Comparison of ENCODE assay signal across 2 cellular contexts in genomic region chr1:32335619-32335950, GRCh38.
TF ChIP-seq lines count a peak whose summit lies in the region.

No MANE protein-coding gene starts in this region.

TF ChIP-seq in HEK293, 187 proteins besides CTCF, POLR2A, EP300 and RAD21:
- TF ChIP-seq YY1 (tag by site-specific recombination; IDR thresholded peaks at IDR 0.05) (no peak), TCF7L2 (IDR thresholded peaks at IDR 0.05; ENCODE audit: borderline replicate concordance, low read depth, low read length) (peak; percentile 50; the same call in 1 of the 2 replicates), ZSCAN30 (tag by site-specific recombination; IDR thresholded peaks at IDR 0.05) (no peak)

TF ChIP-seq in K562, 482 proteins besides CTCF, POLR2A, EP300 and RAD21:
- peak; percentile 23 for TF ChIP-seq SAP30 (IDR thresholded peaks at IDR 0.05; ENCODE audit: borderline replicate concordance, insufficient read depth, low read depth, low read length, poor library complexity, severe bottlenecking)
- TF ChIP-seq ZBTB11 (CRISPR knock-in tag; IDR thresholded peaks at IDR 0.05) = peak in 1 of 3 experiments; percentile 33; a peak in 1 of 6 replicates
- peak; percentile 38; the same call in 1 of the 2 replicates for TF ChIP-seq FOSL1 (tag; conservative IDR thresholded peaks at IDR 0.05)
- TF ChIP-seq NONO (IDR thresholded peaks at IDR 0.05; ENCODE audit: low read depth in 2 of 2, low read length in 1 of 2) = peak in 1 of 2 experiments; percentile 29; a peak in 1 of 4 replicates
- no peak for TF ChIP-seq SUPT5H (IDR thresholded peaks at IDR 0.05)
- 0 out of 2 replicates have a peak, but pooled peaks have one; percentile 44 for TF ChIP-seq VEZF1 (CRISPR knock-in tag; IDR thresholded peaks at IDR 0.05)
- TF ChIP-seq GABPA (tag; conservative IDR thresholded peaks at IDR 0.05; ENCODE audit: low read depth) = 0 out of 2 replicates have a peak, but pooled peaks have one; percentile 9
- no peak for TF ChIP-seq HDAC3 (IDR thresholded peaks at IDR 0.05; ENCODE audit: borderline replicate concordance, partially characterized antibody)
- 0 out of 4 replicates have a peak, but pooled peaks of 1 of the 2 experiments have one; percentile 8 for TF ChIP-seq TBL1XR1 (IDR thresholded peaks at IDR 0.05; ENCODE audit: low read length in 2 of 2)
- TF ChIP-seq PCBP2 (IDR thresholded peaks at IDR 0.05; ENCODE audit: low read depth, low read length, poor library complexity, severe bottlenecking) = peak; percentile 11
- TF ChIP-seq ZNF583 (CRISPR knock-in tag; IDR thresholded peaks at IDR 0.05) = 0 out of 2 replicates have a peak, but pooled peaks have one; percentile 11
- no peak for TF ChIP-seq KDM1A (IDR thresholded peaks at IDR 0.05)
- TF ChIP-seq ZNF740 (CRISPR knock-in tag; IDR thresholded peaks at IDR 0.05) = no peak
- TF ChIP-seq ZNF740 (tag; IDR thresholded peaks at IDR 0.05) = peak in 1 of 2 experiments; percentile 42; a peak in 2 of 4 replicates
- no peak for TF ChIP-seq NRF1 (conservative IDR thresholded peaks at IDR 0.05 in 1 of 2, IDR thresholded peaks at IDR 0.05 in 1 of 2)
- peak; percentile 20; the same call in 1 of the 2 replicates for TF ChIP-seq NR3C1 (CRISPR knock-in tag; IDR thresholded peaks at IDR 0.05)
- peak; percentile 10 for TF ChIP-seq CHD1 (IDR thresholded peaks at IDR 0.05; ENCODE audit: low read length)
TF ChIP-seq in K562: peak in this region for 12.
